Comparison of ENCODE assay signal across 9 cellular contexts in the genomic region with DNA sequence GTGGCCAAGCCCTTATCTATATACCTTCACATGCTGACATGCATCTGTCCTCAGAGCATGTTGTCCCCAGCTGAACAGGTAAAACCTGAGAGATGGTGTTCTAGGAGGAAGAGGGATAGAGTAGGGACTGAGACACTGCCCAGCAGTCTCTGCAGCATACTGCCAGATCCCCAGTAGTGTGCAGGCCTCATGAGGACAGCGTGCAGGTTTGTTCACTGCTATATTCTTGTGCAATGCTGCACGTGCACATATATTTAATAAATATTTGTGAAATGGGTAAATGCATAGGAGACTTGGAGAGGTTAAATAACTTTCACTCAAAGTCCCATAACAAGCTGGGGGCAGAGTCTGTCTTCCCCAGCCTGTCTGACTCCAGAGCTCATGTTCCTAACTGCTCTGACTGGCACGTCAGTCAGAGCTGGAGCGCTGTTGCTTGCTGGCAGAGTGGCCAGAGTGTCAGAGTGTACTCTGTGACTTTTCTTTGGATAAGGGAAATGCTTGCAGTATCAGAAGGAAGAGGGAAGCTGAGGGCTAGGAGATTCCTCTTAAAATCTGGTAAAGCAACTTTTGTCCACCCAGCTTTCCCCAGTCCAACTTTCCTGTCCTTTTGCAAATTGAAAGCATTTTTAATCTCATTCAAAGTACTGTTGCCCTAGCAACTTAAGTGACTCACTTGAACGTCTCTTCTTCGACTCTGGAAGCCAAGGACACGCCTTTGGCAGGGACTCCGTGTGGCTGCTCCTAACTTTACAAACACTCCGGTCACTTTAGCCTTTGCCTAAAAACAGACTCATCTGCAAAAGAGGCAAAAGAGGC. TPM values are rescaled to one million over a fixed set of nuclear protein-coding genes. Genes with fewer than 3 reads are reported as not detected.
DNase-seq lines count a peak whose midpoint lies in the region; ATAC-seq, FAIRE-seq and TF ChIP-seq lines count a peak whose summit lies in the region.
"Had no signal": no experiment of that assay in that cellular context is flagged by ENCODE, and none has a peak within 500 bp of the region (broad histone marks: within the 10 kb centered on the region; RNA-seq: fewer than 3 reads in every experiment).

No MANE protein-coding gene starts in this region.

- H3K4me2 ChIP-seq in osteoblast (ENCODE audit: insufficient read depth, low read length) = peak overlapping the region; percentile 88

- no peaks in the 10 kb centered on the region for H3K9me3 ChIP-seq in osteoblast (ENCODE audit: low read depth, low read length)

- H3K4me1 Mint-ChIP-seq in activated CD4-positive, alpha-beta T cell treated with anti-CD3 and anti-CD28 coated beads for 36 hours = no peaks in the 10 kb centered on the region

- ATAC-seq in activated CD4-positive, alpha-beta T cell treated with anti-CD3 and anti-CD28 coated beads for 36 hours = no peak

- H3K79me2 ChIP-seq in osteoblast (ENCODE audit: insufficient read depth, low read length) = no peaks in the 10 kb centered on the region

- POLR2A ChIA-PET in activated CD4-positive, alpha-beta T cell treated with anti-CD3 and anti-CD28 coated beads for 36 hours (lab: Charles Lee) = no interaction called here

- no peak for TF ChIP-seq CTCF in AG09319 (IDR thresholded peaks at IDR 0.05; ENCODE audit: low read depth, low read length)
- no peak for TF ChIP-seq CTCF in osteoblast (IDR thresholded peaks at IDR 0.05; ENCODE audit: extremely low read depth, low read depth, low read length)

- H3K4me3 Mint-ChIP-seq in activated CD4-positive, alpha-beta T cell treated with anti-CD3 and anti-CD28 coated beads for 36 hours = no peak overlapping the region
- H3K4me3 Mint-ChIP-seq: nephron had no signal

- peak overlapping the region; percentile 86 for H2AFZ ChIP-seq in osteoblast (ENCODE audit: low read length)

- peak overlapping the region; percentile 68 for H3K4me3 ChIP-seq in osteoblast (ENCODE audit: insufficient read depth, low read length)

- peaks cover 10% of the 10 kb centered on the region for H3K36me3 Mint-ChIP-seq in activated CD4-positive, alpha-beta T cell treated with anti-CD3 and anti-CD28 coated beads for 36 hours (ENCODE audit: low read depth)

- H3K36me3 ChIP-seq in osteoblast (ENCODE audit: insufficient read depth, low read length) = no peaks in the 10 kb centered on the region

- intact Hi-C loops in activated CD4-positive, alpha-beta T cell treated with anti-CD3 and anti-CD28 coated beads for 36 hours (cut with DNase I, micrococcal nuclease) = no loop called here

- H3K27me3 Mint-ChIP-seq in activated CD4-positive, alpha-beta T cell treated with anti-CD3 and anti-CD28 coated beads for 36 hours = no peaks in the 10 kb centered on the region

- H3K4me1 ChIP-seq in osteoblast (ENCODE audit: insufficient read depth, low read length) = peaks cover 15% of the 10 kb centered on the region

- H3K27ac ChIP-seq in osteoblast (ENCODE audit: low read depth, low read length) = peak overlapping the region; percentile 94

- no peak for FAIRE-seq in RCC 7860 (lab: Jason Lieb, UNC)

- DNase-seq in AG09319 (ENCODE audit: extremely low read depth, low read depth) = peak; percentile 63
- peak; percentile 29 for DNase-seq in RCC 7860 (ENCODE audit: low spot score)
- DNase-seq in fibroblast of the conjunctiva (ENCODE audit: low read depth) = peak; percentile 85
- DNase-seq in osteoblast (ENCODE audit: insufficient read length, low spot score, missing footprints) = peak; percentile 69
- DNase-seq in activated CD4-positive, alpha-beta T cell treated with anti-CD3 and anti-CD28 coated beads for 36 hours = no peak
- no peak for DNase-seq in activated CD4-positive, alpha-beta T cell treated with anti-CD3 and anti-CD28 coated beads for 48 hours
- no peak for DNase-seq in GM19240 (ENCODE audit: insufficient read length, low spot score)
- DNase-seq in NCI-H1092 (lab: John Stamatoyannopoulos, UW) = no peak

- no peaks in the 10 kb centered on the region for H3K27me3 ChIP-seq in osteoblast (ENCODE audit: insufficient read depth, low read length)

- H3K27ac Mint-ChIP-seq in activated CD4-positive, alpha-beta T cell treated with anti-CD3 and anti-CD28 coated beads for 36 hours = no peak overlapping the region

- no peaks in the 10 kb centered on the region for H3K9me3 Mint-ChIP-seq in activated CD4-positive, alpha-beta T cell treated with anti-CD3 and anti-CD28 coated beads for 36 hours (ENCODE audit: low read depth)
- H3K9me3 Mint-ChIP-seq: nephron had no signal

- no peaks in the 10 kb centered on the region for H4K20me1 ChIP-seq in osteoblast (ENCODE audit: insufficient read depth, low read length)

- CTCF ChIA-PET in activated CD4-positive, alpha-beta T cell treated with anti-CD3 and anti-CD28 coated beads for 36 hours (lab: Charles Lee) = interaction anchor here (1.6 kb wide), 1 partner anchor 116 kb away, joined by 8 read pairs; no protein-coding TSS in a partner anchor

RNA-seq across cellular contexts. Expression of gene POLR3B, which starts 14.9 kb away (rescaled TPM):
- total RNA-seq in osteoblast = 11.9 and 13.8 TPM in 2 replicates
- total RNA-seq in activated CD4-positive, alpha-beta T cell treated with anti-CD3 and anti-CD28 coated beads for 36 hours = 10 to 100 TPM in 1 of 2 experiments, 1 to 10 TPM in 1; 9.1 to 11.7 TPM

RNA-seq across cellular contexts. Expression of gene TCP11L2, which starts 40.1 kb away (rescaled TPM):
- 104 and 109 TPM in 2 replicates for total RNA-seq in osteoblast
- total RNA-seq in activated CD4-positive, alpha-beta T cell treated with anti-CD3 and anti-CD28 coated beads for 36 hours = 10 to 100 TPM in 1 of 2 experiments, 1 to 10 TPM in 1; 8.6 to 11.8 TPM

Comparison
In these comparisons a context has a peak if more than half of its experiments do, and no peak if none do; other contexts are left out.
1. DNase-seq: peak in AG09319 (single experiment), RCC 7860 (single experiment), fibroblast of the conjunctiva (single experiment) and osteoblast (single experiment); none in activated CD4-positive, alpha-beta T cell treated with anti-CD3 and anti-CD28 coated beads for 36 hours (single experiment), activated CD4-positive, alpha-beta T cell treated with anti-CD3 and anti-CD28 coated beads for 48 hours (single experiment), GM19240 (single experiment) and NCI-H1092 (single experiment).